In the genomic region with DNA sequence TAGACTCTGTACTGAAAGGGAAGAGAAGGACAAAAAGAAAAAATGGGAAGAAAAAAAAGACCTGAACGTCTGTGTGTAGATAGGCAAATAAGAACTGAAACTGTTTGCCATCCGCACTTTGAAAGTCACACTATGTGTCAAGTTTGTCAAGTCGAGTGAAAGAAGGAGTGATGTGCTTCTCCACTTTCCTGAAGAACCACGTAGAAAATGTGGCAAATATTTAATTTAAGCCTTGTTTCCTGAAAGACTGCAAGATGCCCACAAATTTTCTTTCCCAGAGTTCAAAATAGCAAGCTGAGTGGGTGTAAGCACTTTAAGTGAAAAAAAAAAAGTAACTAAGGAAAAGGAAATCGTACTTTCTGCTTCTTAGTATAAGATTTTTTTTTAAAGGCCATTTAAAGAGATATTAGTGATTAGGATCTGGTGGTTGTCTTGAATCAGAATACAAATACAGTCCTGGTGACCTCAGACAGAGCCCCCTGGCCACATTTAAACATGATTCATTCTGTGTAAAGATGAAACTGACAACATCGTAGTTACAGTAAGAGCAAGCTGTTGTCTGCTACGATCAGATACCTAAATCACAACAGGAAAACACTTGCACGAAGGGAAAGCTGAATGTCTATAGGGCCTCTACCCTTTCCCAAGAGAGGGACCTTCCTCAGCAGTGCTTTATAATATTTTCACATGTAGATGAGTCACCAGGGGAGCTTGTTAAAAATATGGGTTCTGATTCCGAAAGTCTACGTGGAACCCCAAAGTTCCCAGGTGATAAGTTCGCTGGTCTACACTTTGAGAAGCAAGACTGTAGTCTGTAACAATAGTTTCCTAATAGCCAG, we compare ENCODE assay signal across 9 cellular contexts.
DNase-seq lines count a peak whose midpoint lies in the region; ATAC-seq and FAIRE-seq lines count a peak whose summit lies in the region.
"Had no signal": no experiment of that assay in that cellular context is flagged by ENCODE, and none has a peak within 500 bp of the region (broad histone marks: within the 10 kb centered on the region; RNA-seq: fewer than 3 reads in every experiment).

No MANE protein-coding gene starts in this region.

- no peaks in the 10 kb centered on the region for H3K36me3 Mint-ChIP-seq in activated naive CD8-positive, alpha-beta T cell treated with anti-CD3 and anti-CD28 coated beads, Interleukin-2, amount 10 ng/mL, durations not matched to agents 7 days and 5 days

- peak; percentile 77 for FAIRE-seq in G401.6 (lab: Jason Lieb, UNC)
- FAIRE-seq: TTC549 had no signal

- H3K36me3 ChIP-seq in mucosa of rectum (ENCODE audit: control insufficient read depth in 2 of 2, insufficient read depth in 2 of 2, low read length in 2 of 2), result no peaks in the 10 kb centered on the region

- peak overlapping the region; percentile 14 to 53 for H3K9ac ChIP-seq in mucosa of rectum (ENCODE audit: low read depth in 1 of 2, low read length in 2 of 2)

- POLR2A ChIA-PET in activated naive CD8-positive, alpha-beta T cell treated with anti-CD3 and anti-CD28 coated beads, Interleukin-2, amount 10 ng/mL, durations not matched to agents 7 days and 5 days (lab: Charles Lee), result interaction anchor here (1.0 to 6.1 kb wide), 11 partner anchors 13 to 104 kb away, joined by 3 to 49 read pairs (median 5); no protein-coding TSS in a partner anchor

- DNase-seq in activated naive CD8-positive, alpha-beta T cell treated with anti-CD3 and anti-CD28 coated beads, Interleukin-2, amount 10 ng/mL, durations not matched to agents 7 days and 5 days, result no peak
- DNase-seq in COLO668 (lab: John Stamatoyannopoulos, UW; ENCODE audit: unreplicated experiment), result no peak
- no peak for DNase-seq in COR-L47 (lab: John Stamatoyannopoulos, UW)
- DNase-seq in NCI-H2029 (lab: John Stamatoyannopoulos, UW), result no peak

- H3K27me3 Mint-ChIP-seq in activated naive CD8-positive, alpha-beta T cell treated with anti-CD3 and anti-CD28 coated beads, Interleukin-2, amount 10 ng/mL, durations not matched to agents 7 days and 5 days, result no peaks in the 10 kb centered on the region

- peaks cover 67% of the 10 kb centered on the region for H3K4me1 Mint-ChIP-seq in activated naive CD8-positive, alpha-beta T cell treated with anti-CD3 and anti-CD28 coated beads, Interleukin-2, amount 10 ng/mL, durations not matched to agents 7 days and 5 days

- peak overlapping the region; percentile 86 for H3K27ac Mint-ChIP-seq in activated naive CD8-positive, alpha-beta T cell treated with anti-CD3 and anti-CD28 coated beads, Interleukin-2, amount 10 ng/mL, durations not matched to agents 7 days and 5 days

- ATAC-seq in GM21381 (IDR thresholded peaks at IDR 0.05; ENCODE audit: unreplicated experiment), result peak; percentile 66
- ATAC-seq in HG03575 (IDR thresholded peaks at IDR 0.05; ENCODE audit: extremely low read depth, insufficient number of reproducible peaks, low FRiP score, unreplicated experiment), result peak; percentile 60
- ATAC-seq in activated naive CD8-positive, alpha-beta T cell treated with anti-CD3 and anti-CD28 coated beads, Interleukin-2, amount 10 ng/mL, durations not matched to agents 7 days and 5 days (ENCODE audit: low read depth), result peak; percentile 51

- H3K4me3 Mint-ChIP-seq in activated naive CD8-positive, alpha-beta T cell treated with anti-CD3 and anti-CD28 coated beads, Interleukin-2, amount 10 ng/mL, durations not matched to agents 7 days and 5 days, result peak overlapping the region; percentile 77

- peak overlapping the region; percentile 54 to 67 for H3K27ac ChIP-seq in mucosa of rectum (ENCODE audit: low read depth in 2 of 2, low read length in 2 of 2)

- peaks cover 24% of the 10 kb centered on the region in 2 donors for H3K4me1 ChIP-seq in mucosa of rectum (ENCODE audit: control insufficient read depth in 2 of 2, insufficient read depth in 2 of 2, low read length in 2 of 2)

- H3K9me3 ChIP-seq in mucosa of rectum (ENCODE audit: control insufficient read depth in 2 of 2, low read length in 2 of 2), result no peaks in the 10 kb centered on the region

- peak overlapping the region in 1 of 2 donors; percentile 27 for H3K4me3 ChIP-seq in mucosa of rectum (ENCODE audit: low read length in 2 of 2)

- no peaks in the 10 kb centered on the region for H3K27me3 ChIP-seq in mucosa of rectum (ENCODE audit: control insufficient read depth in 2 of 2, insufficient read depth in 2 of 2, low read length in 2 of 2)

- H3K9me3 Mint-ChIP-seq in activated naive CD8-positive, alpha-beta T cell treated with anti-CD3 and anti-CD28 coated beads, Interleukin-2, amount 10 ng/mL, durations not matched to agents 7 days and 5 days, result no peaks in the 10 kb centered on the region
